15 cellular contexts compared by ENCODE assay signal in the genomic region with DNA sequence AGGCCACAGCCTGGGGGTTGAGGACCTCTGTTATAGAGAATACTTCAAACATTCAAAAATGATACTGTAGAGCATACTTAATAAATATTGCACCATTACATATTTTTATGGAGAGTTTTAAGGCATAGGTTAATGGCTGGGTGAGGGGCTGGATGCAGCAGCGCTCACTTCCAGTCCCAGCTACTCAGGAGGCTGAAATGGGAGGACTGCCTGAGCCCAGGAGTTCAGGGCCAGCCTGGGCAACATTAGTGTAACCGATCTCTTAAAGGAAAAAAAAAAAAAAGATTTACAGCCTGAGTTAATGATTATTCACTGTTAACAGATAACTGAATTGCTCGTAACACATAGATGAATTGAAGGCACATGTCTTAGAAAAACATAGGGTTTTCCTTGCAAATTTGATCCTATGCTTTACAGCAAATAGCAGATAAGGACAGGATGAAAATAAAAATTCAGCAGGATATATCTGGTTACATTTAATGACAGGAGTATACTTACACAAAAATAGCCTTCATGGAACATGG.
DNase-seq lines count a peak whose midpoint lies in the region; ATAC-seq and FAIRE-seq lines count a peak whose summit lies in the region.
"Had no signal": no experiment of that assay in that cellular context is flagged by ENCODE, and none has a peak within 500 bp of the region (broad histone marks: within the 10 kb centered on the region; RNA-seq: fewer than 3 reads in every experiment).

No MANE protein-coding gene starts in this region.

- ATAC-seq in GM18907 (IDR thresholded peaks at IDR 0.05; ENCODE audit: unreplicated experiment): no peak
- ATAC-seq: GM23338 had no signal

- in situ Hi-C loops in ACHN (cut with HindIII; ENCODE audit: low pct_ligation_motif_present, low pct_unique_long_range_greater_than_20kb, low sequenced_read_pairs): no loop called here

- FAIRE-seq in islet of Langerhans (lab: Jason Lieb, UNC): peak; percentile 74
- FAIRE-seq: G401.6, GM12891 had no signal

- DNase-seq in ACHN (peak; percentile 32), HuH-7 (ENCODE audit: low spot score) (peak; percentile 27), renal cortical epithelial cell (ENCODE audit: low read depth) (peak; percentile 64), NCI-H345 (lab: John Stamatoyannopoulos, UW) (no peak), hepatic stellate cell (ENCODE audit: low spot score) (no peak)
- DNase-seq: 8988T; CD4-positive, CD25-positive, alpha-beta regulatory T cell; DMS79; H7; HFFc6 had no signal

Comparison
In these comparisons a context has a peak if more than half of its experiments do, and no peak if none do; other contexts are left out.
1. DNase-seq: peak in ACHN (single experiment), HuH-7 (single experiment) and renal cortical epithelial cell (single experiment); none in NCI-H345 (single experiment) and hepatic stellate cell (single experiment).